In genomic region chr3:196741401-196741761, GRCh38 we compare ENCODE assay signal across 8 cellular contexts. TPM values are rescaled to one million over a fixed set of nuclear protein-coding genes. Genes with fewer than 3 reads are reported as not detected.
DNase-seq lines count a peak whose midpoint lies in the region; ATAC-seq and TF ChIP-seq lines count a peak whose summit lies in the region.

No MANE protein-coding gene starts in this region.

- peak overlapping the region; percentile 98 for H3K27ac Mint-ChIP-seq in activated CD4-positive, alpha-beta T cell treated with anti-CD3 and anti-CD28 coated beads, Interleukin-2, amount 10 ng/mL, durations not matched to agents 24 days and 14 days
- H3K27ac Mint-ChIP-seq in activated naive CD8-positive, alpha-beta T cell, result peak overlapping the region; percentile 100

- H3K4me1 ChIP-seq in testis, result peaks cover 6% of the 10 kb centered on the region

- intact Hi-C loops in activated CD4-positive, alpha-beta T cell treated with anti-CD3 and anti-CD28 coated beads, Interleukin-2, amount 10 ng/mL, durations not matched to agents 24 days and 14 days (cut with micrococcal nuclease), result loop anchor here (2.0 to 5.0 kb wide), 3 partner anchors 61 to 239 kb away; partner anchors contain the start of gene RNF168
- intact Hi-C loops in testis (cut with DNase I; ENCODE audit: low total_unique reads), result no loop called here

- H3K4me1 Mint-ChIP-seq in activated CD4-positive, alpha-beta T cell treated with anti-CD3 and anti-CD28 coated beads, Interleukin-2, amount 10 ng/mL, durations not matched to agents 24 days and 14 days, result peaks cover 25% of the 10 kb centered on the region
- peaks cover 38% of the 10 kb centered on the region for H3K4me1 Mint-ChIP-seq in activated naive CD8-positive, alpha-beta T cell (ENCODE audit: low read depth)

- TF ChIP-seq CTCF in testis (IDR thresholded peaks at IDR 0.05) (no peak), GM13976 (IDR thresholded peaks at IDR 0.05; ENCODE audit: borderline replicate concordance, control extremely low read depth, extremely low read depth, insufficient read depth, missing control alignments) (no peak)

- H3K36me3 ChIP-seq in testis (ENCODE audit: low read depth, missing control alignments), result no peaks in the 10 kb centered on the region

- TF ChIP-seq POLR2A in testis (IDR thresholded peaks at IDR 0.05), result no peak

- peak overlapping the region; percentile 81 to 99 for H3K4me3 ChIP-seq in testis

- DNase-seq in activated CD4-positive, alpha-beta T cell treated with anti-CD3 and anti-CD28 coated beads, Interleukin-2, amount 10 ng/mL, durations not matched to agents 24 days and 14 days, result no peak
- DNase-seq in activated CD4-positive, alpha-beta T cell treated with anti-CD3 and anti-CD28 coated beads, Interleukin-2, amount 50 U/mL, for 48 hours, result no peak
- DNase-seq in kidney tubule cell (ENCODE audit: low spot score) (peak; percentile 47), testis (no peak), NCI-H187 treated with DMSO at 0.1 percent for 48 hours (lab: John Stamatoyannopoulos, UW) (no peak), GM13976 (ENCODE audit: low spot score) (no peak)

- in situ Hi-C loops in GM13976 (cut with MboI; ENCODE audit: low sequenced_read_pairs, unreplicated experiment), result no loop called here

- H3K9me3 ChIP-seq in testis, result no peaks in the 10 kb centered on the region

- H3K9me3 Mint-ChIP-seq in activated CD4-positive, alpha-beta T cell treated with anti-CD3 and anti-CD28 coated beads, Interleukin-2, amount 10 ng/mL, durations not matched to agents 24 days and 14 days, result no peaks in the 10 kb centered on the region
- no peaks in the 10 kb centered on the region for H3K9me3 Mint-ChIP-seq in activated naive CD8-positive, alpha-beta T cell (ENCODE audit: low read depth)

- no peak for ATAC-seq in esophagus mucosa

- H3K27ac ChIP-seq in testis, result peak overlapping the region; percentile 97 to 99

- H3K27me3 ChIP-seq in testis, result no peaks in the 10 kb centered on the region

- H3K4me3 Mint-ChIP-seq in activated CD4-positive, alpha-beta T cell treated with anti-CD3 and anti-CD28 coated beads, Interleukin-2, amount 10 ng/mL, durations not matched to agents 24 days and 14 days, result peak overlapping the region; percentile 96
- H3K4me3 Mint-ChIP-seq in activated naive CD8-positive, alpha-beta T cell, result peak overlapping the region; percentile 100

- peaks cover 36% of the 10 kb centered on the region for H3K36me3 Mint-ChIP-seq in activated CD4-positive, alpha-beta T cell treated with anti-CD3 and anti-CD28 coated beads, Interleukin-2, amount 10 ng/mL, durations not matched to agents 24 days and 14 days (ENCODE audit: low read depth)
- H3K36me3 Mint-ChIP-seq in activated naive CD8-positive, alpha-beta T cell, result peaks cover 4% of the 10 kb centered on the region

- 17 to 28% methylated on average over 5 of the region's 5 CpGs for WGBS in testis, 2 donors

- H3K27me3 Mint-ChIP-seq in activated CD4-positive, alpha-beta T cell treated with anti-CD3 and anti-CD28 coated beads, Interleukin-2, amount 10 ng/mL, durations not matched to agents 24 days and 14 days, result no peaks in the 10 kb centered on the region
- no peaks in the 10 kb centered on the region for H3K27me3 Mint-ChIP-seq in activated naive CD8-positive, alpha-beta T cell

RNA-seq across cellular contexts. Expression of gene PAK2, which starts 1.7 kb away (rescaled TPM):
- total RNA-seq in activated CD4-positive, alpha-beta T cell treated with anti-CD3 and anti-CD28 coated beads, Interleukin-2, amount 10 ng/mL, durations not matched to agents 24 days and 14 days, result 81.1 and 92.5 TPM in 2 replicates
- total RNA-seq in testis, result 10 to 100 TPM; 47.4 to 49.2 TPM
- 30.7 TPM for polyA plus RNA-seq in testis (ENCODE audit: insufficient read depth, low read depth, low replicate concordance)
- total RNA-seq in esophagus mucosa, result 36.5 TPM

RNA-seq across cellular contexts. Expression of gene PIGX, which starts 29.2 kb away (rescaled TPM):
- 54.3 and 54.5 TPM in 2 replicates for total RNA-seq in activated CD4-positive, alpha-beta T cell treated with anti-CD3 and anti-CD28 coated beads, Interleukin-2, amount 10 ng/mL, durations not matched to agents 24 days and 14 days
- total RNA-seq in testis, result 10 to 100 TPM; 23.8 to 37.5 TPM
- polyA plus RNA-seq in testis (ENCODE audit: insufficient read depth, low read depth, low replicate concordance), result 21.6 TPM
- 20.0 TPM for total RNA-seq in esophagus mucosa

RNA-seq across cellular contexts. Expression of gene CEP19, which starts 29.3 kb away (rescaled TPM):
- total RNA-seq in activated CD4-positive, alpha-beta T cell treated with anti-CD3 and anti-CD28 coated beads, Interleukin-2, amount 10 ng/mL, durations not matched to agents 24 days and 14 days, result 3.9 and 4.0 TPM in 2 replicates
- 10 to 100 TPM in 1 of 2 donors, 1 to 10 TPM in 1; 7.4 to 11.1 TPM for total RNA-seq in testis
- polyA plus RNA-seq in testis (ENCODE audit: insufficient read depth, low read depth, low replicate concordance), result 17.1 TPM
- 1.0 TPM for total RNA-seq in esophagus mucosa
